20 cellular contexts compared by ENCODE assay signal in the genomic region with DNA sequence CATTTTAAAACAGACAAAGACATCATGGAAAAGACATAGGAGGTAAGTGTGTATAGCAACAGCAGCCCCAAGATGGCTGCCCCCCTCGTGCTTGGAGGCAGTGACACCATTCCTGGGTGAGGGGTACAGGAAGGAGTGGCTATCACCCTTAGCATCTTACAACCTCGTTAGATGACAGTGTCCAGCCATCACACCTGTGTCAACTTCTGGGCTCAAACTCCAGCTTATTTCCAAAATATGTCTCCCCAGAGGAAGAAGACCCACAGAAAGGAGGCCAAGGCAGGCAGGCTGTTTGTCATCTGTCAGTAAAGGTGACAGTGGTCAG. TPM values are rescaled to one million over a fixed set of nuclear protein-coding genes. Genes with fewer than 3 reads are reported as not detected.
A peak's percentile ranks its signal among the peaks of the same experiment; 100 is the strongest.
DNase-seq lines count a peak whose midpoint lies in the region; ATAC-seq and TF ChIP-seq lines count a peak whose summit lies in the region.
"Had no signal": no experiment of that assay in that cellular context is flagged by ENCODE, and none has a peak within 500 bp of the region (broad histone marks: within the 10 kb centered on the region; RNA-seq: fewer than 3 reads in every experiment).

No MANE protein-coding gene starts in this region.

- 48 to 65% (median 64%) methylated on average over 2 of the region's 2 CpGs for WGBS in ovary, 3 donors

- no peaks in the 10 kb centered on the region for H3K9me3 Mint-ChIP-seq in CD4-positive, alpha-beta memory T cell
- H3K9me3 Mint-ChIP-seq in IgD-negative memory B cell: peaks cover 2 to 8% (median 6%) of the 10 kb centered on the region in 3 donors
- peaks cover 4% of the 10 kb centered on the region for H3K9me3 Mint-ChIP-seq in activated T-helper 1 cell treated with anti-CD3 and anti-CD28 coated beads, Interleukin-12 subunit alpha, Interleukin-12 subunit beta, Interleukin-2, Interleukin-4 antibody, amounts not matched to agents 30 ng/mL and 10 ng/mL and 1 ng/mL, durations not matched to agents 14 hours and 24 hours and 36 hours
- H3K9me3 Mint-ChIP-seq in natural killer cell treated with Interleukin-12 subunit alpha and Interleukin-12 subunit beta and Interleukin-15 and Interleukin-18, amount 100 ng/mL, for 72 hours: no peaks in the 10 kb centered on the region

- no peaks in the 10 kb centered on the region for H3K9me3 ChIP-seq in CD4-positive, alpha-beta memory T cell (ENCODE audit: control insufficient read depth in 1 of 2, low read length in 2 of 2)
- H3K9me3 ChIP-seq in ovary: no peaks in the 10 kb centered on the region
- H3K9me3 ChIP-seq: Peyer's patch, testis had no signal

- TF ChIP-seq EP300 in ovary (IDR thresholded peaks at IDR 0.05): no peak

- peaks cover 31 to 65% (median 40%) of the 10 kb centered on the region in 4 donors for H3K4me1 Mint-ChIP-seq in CD4-positive, alpha-beta memory T cell
- H3K4me1 Mint-ChIP-seq in IgD-negative memory B cell: peaks cover 48 to 62% (median 57%) of the 10 kb centered on the region in 3 donors
- H3K4me1 Mint-ChIP-seq in activated T-helper 1 cell treated with anti-CD3 and anti-CD28 coated beads, Interleukin-12 subunit alpha, Interleukin-12 subunit beta, Interleukin-2, Interleukin-4 antibody, amounts not matched to agents 30 ng/mL and 10 ng/mL and 1 ng/mL, durations not matched to agents 14 hours and 24 hours and 36 hours (ENCODE audit: low read depth): peaks cover 34% of the 10 kb centered on the region
- H3K4me1 Mint-ChIP-seq in natural killer cell treated with Interleukin-12 subunit alpha and Interleukin-12 subunit beta and Interleukin-15 and Interleukin-18, amount 100 ng/mL, for 72 hours (ENCODE audit: low read depth in 2 of 2): peaks cover 67 to 70% of the 10 kb centered on the region in 2 donors

- H3K4me3 Mint-ChIP-seq in CD4-positive, alpha-beta memory T cell: no peak overlapping the region
- H3K4me3 Mint-ChIP-seq in IgD-negative memory B cell: peak overlapping the region in 3 of 4 donors; percentile 74 to 93 (median 80)
- no peak overlapping the region for H3K4me3 Mint-ChIP-seq in activated T-helper 1 cell treated with anti-CD3 and anti-CD28 coated beads, Interleukin-12 subunit alpha, Interleukin-12 subunit beta, Interleukin-2, Interleukin-4 antibody, amounts not matched to agents 30 ng/mL and 10 ng/mL and 1 ng/mL, durations not matched to agents 14 hours and 24 hours and 36 hours
- H3K4me3 Mint-ChIP-seq in natural killer cell treated with Interleukin-12 subunit alpha and Interleukin-12 subunit beta and Interleukin-15 and Interleukin-18, amount 100 ng/mL, for 72 hours: peak overlapping the region; percentile 90

- H3K4me3 ChIP-seq in CD4-positive, alpha-beta memory T cell (ENCODE audit: low read length in 2 of 2): no peak overlapping the region
- no peak overlapping the region for H3K4me3 ChIP-seq in ovary
- H3K4me3 ChIP-seq: Peyer's patch, testis had no signal

- CTCF ChIA-PET in CD4-positive, alpha-beta memory T cell (lab: Charles Lee; ENCODE audit: partially characterized antibody): no interaction called here

- TF ChIP-seq POLR2A in ovary (IDR thresholded peaks at IDR 0.05): no peak

- peaks cover 11 to 17% of the 10 kb centered on the region in 2 donors for H3K36me3 Mint-ChIP-seq in CD4-positive, alpha-beta memory T cell
- H3K36me3 Mint-ChIP-seq in IgD-negative memory B cell: peaks cover 12% of the 10 kb centered on the region
- H3K36me3 Mint-ChIP-seq in activated T-helper 1 cell treated with anti-CD3 and anti-CD28 coated beads, Interleukin-12 subunit alpha, Interleukin-12 subunit beta, Interleukin-2, Interleukin-4 antibody, amounts not matched to agents 30 ng/mL and 10 ng/mL and 1 ng/mL, durations not matched to agents 14 hours and 24 hours and 36 hours (ENCODE audit: low read depth): peaks cover 9% of the 10 kb centered on the region
- no peaks in the 10 kb centered on the region for H3K36me3 Mint-ChIP-seq in natural killer cell treated with Interleukin-12 subunit alpha and Interleukin-12 subunit beta and Interleukin-15 and Interleukin-18, amount 100 ng/mL, for 72 hours

- POLR2A ChIA-PET in CD4-positive, alpha-beta memory T cell (lab: Charles Lee; ENCODE audit: partially characterized antibody): no interaction called here

- no peak for DNase-seq in CD4-positive, alpha-beta memory T cell
- DNase-seq in activated T-helper 1 cell treated with anti-CD3 and anti-CD28 coated beads, Interleukin-12 subunit alpha, Interleukin-12 subunit beta, Interleukin-2, Interleukin-4 antibody, amounts not matched to agents 30 ng/mL and 10 ng/mL and 1 ng/mL, durations not matched to agents 14 hours and 24 hours and 36 hours (ENCODE audit: low spot score): no peak
- no peak for DNase-seq in natural killer cell treated with Interleukin-12 subunit alpha and Interleukin-12 subunit beta and Interleukin-15 and Interleukin-18, amount 100 ng/mL, for 72 hours (ENCODE audit: low spot score)
- no peak for DNase-seq in activated CD8-positive, alpha-beta memory T cell treated with anti-CD3 and anti-CD28 coated beads, Interleukin-2, amount 50 U/mL, for 48 hours
- DNase-seq in HT-29 (ENCODE audit: low spot score): no peak
- DNase-seq in NCI-H128 (lab: John Stamatoyannopoulos, UW; ENCODE audit: unreplicated experiment): no peak
- DNase-seq in ovary: no peak
- DNase-seq: activated CD4-positive, alpha-beta T cell treated with anti-CD3 and anti-CD28 coated beads, Interleukin-2, amount 50 U/mL, for 4 hours; activated effector memory CD4-positive, alpha-beta T cell treated with Interleukin-2 at 50 U/mL for 16 hours; brain microvascular endothelial cell; KG1; NCI-H1417 treated with DMSO at 0.1 percent for 48 hours; Peyer's patch; testis had no signal

- no peaks in the 10 kb centered on the region for H3K27me3 Mint-ChIP-seq in CD4-positive, alpha-beta memory T cell
- H3K27me3 Mint-ChIP-seq in IgD-negative memory B cell: peaks cover 2% of the 10 kb centered on the region
- H3K27me3 Mint-ChIP-seq in activated T-helper 1 cell treated with anti-CD3 and anti-CD28 coated beads, Interleukin-12 subunit alpha, Interleukin-12 subunit beta, Interleukin-2, Interleukin-4 antibody, amounts not matched to agents 30 ng/mL and 10 ng/mL and 1 ng/mL, durations not matched to agents 14 hours and 24 hours and 36 hours (ENCODE audit: insufficient read depth): no peaks in the 10 kb centered on the region
- H3K27me3 Mint-ChIP-seq in natural killer cell treated with Interleukin-12 subunit alpha and Interleukin-12 subunit beta and Interleukin-15 and Interleukin-18, amount 100 ng/mL, for 72 hours: no peaks in the 10 kb centered on the region

- H3K4me1 ChIP-seq in CD4-positive, alpha-beta memory T cell (ENCODE audit: insufficient read depth, low read length): peaks cover 25% of the 10 kb centered on the region
- peaks cover 15% of the 10 kb centered on the region for H3K4me1 ChIP-seq in ovary (ENCODE audit: insufficient read depth)

- peak overlapping the region in 5 of 7 donors; percentile 16 to 80 (median 52) for H3K27ac Mint-ChIP-seq in CD4-positive, alpha-beta memory T cell
- H3K27ac Mint-ChIP-seq in IgD-negative memory B cell: peak overlapping the region; percentile 95 to 99 (median 98)
- peak overlapping the region; percentile 50 for H3K27ac Mint-ChIP-seq in activated T-helper 1 cell treated with anti-CD3 and anti-CD28 coated beads, Interleukin-12 subunit alpha, Interleukin-12 subunit beta, Interleukin-2, Interleukin-4 antibody, amounts not matched to agents 30 ng/mL and 10 ng/mL and 1 ng/mL, durations not matched to agents 14 hours and 24 hours and 36 hours
- H3K27ac Mint-ChIP-seq in natural killer cell treated with Interleukin-12 subunit alpha and Interleukin-12 subunit beta and Interleukin-15 and Interleukin-18, amount 100 ng/mL, for 72 hours: peak overlapping the region; percentile 96 to 99

- ATAC-seq in natural killer cell treated with Interleukin-12 subunit alpha and Interleukin-12 subunit beta and Interleukin-15 and Interleukin-18, amount 100 ng/mL, for 72 hours: no peak

- no peak for TF ChIP-seq CTCF in ovary (IDR thresholded peaks at IDR 0.05)

- H3K27ac ChIP-seq in CD4-positive, alpha-beta memory T cell (ENCODE audit: low read depth, low read length): no peak overlapping the region
- H3K27ac ChIP-seq in ovary: no peak overlapping the region
- H3K27ac ChIP-seq: brain microvascular endothelial cell, testis had no signal

- peaks cover 5% of the 10 kb centered on the region for H3K36me3 ChIP-seq in CD4-positive, alpha-beta memory T cell (ENCODE audit: insufficient read depth, low read length)
- H3K36me3 ChIP-seq in ovary: no peaks in the 10 kb centered on the region

- intact Hi-C loops in CD4-positive, alpha-beta memory T cell (cut with micrococcal nuclease): no loop called here
- intact Hi-C loops in activated T-helper 1 cell treated with anti-CD3 and anti-CD28 coated beads, Interleukin-12 subunit alpha, Interleukin-12 subunit beta, Interleukin-2, Interleukin-4 antibody, amounts not matched to agents 30 ng/mL and 10 ng/mL and 1 ng/mL, durations not matched to agents 14 hours and 24 hours and 36 hours (cut with micrococcal nuclease): no loop called here
- intact Hi-C loops in ovary (cut with DNase I): no loop called here

- H3K27me3 ChIP-seq in CD4-positive, alpha-beta memory T cell (ENCODE audit: insufficient read depth, low read length): no peaks in the 10 kb centered on the region
- H3K27me3 ChIP-seq in ovary: no peaks in the 10 kb centered on the region
- H3K27me3 ChIP-seq: brain microvascular endothelial cell, Peyer's patch, testis had no signal

RNA-seq across cellular contexts. Expression of a gene that starts 27.5 kb away (rescaled TPM):
- total RNA-seq in CD4-positive, alpha-beta memory T cell: 10 to 100 TPM; 53.6 to 55.8 TPM
- polyA plus RNA-seq in CD4-positive, alpha-beta memory T cell: 10 to 100 TPM in 1 of 2 donors, 1 to 10 TPM in 1; 6.6 to 12.7 TPM
- polyA plus RNA-seq in IgD-negative memory B cell: 28.5 TPM
- total RNA-seq in activated T-helper 1 cell treated with anti-CD3 and anti-CD28 coated beads, Interleukin-12 subunit alpha, Interleukin-12 subunit beta, Interleukin-2, Interleukin-4 antibody, amounts not matched to agents 30 ng/mL and 10 ng/mL and 1 ng/mL, durations not matched to agents 14 hours and 24 hours and 36 hours: 39.6 and 41.4 TPM in 2 replicates
- 10 to 100 TPM; 66.6 to 78.4 TPM for total RNA-seq in natural killer cell treated with Interleukin-12 subunit alpha and Interleukin-12 subunit beta and Interleukin-15 and Interleukin-18, amount 100 ng/mL, for 72 hours
- 5.0 and 10.4 TPM in 2 replicates for total RNA-seq in HT-29 (2014; rRNA removed; shearing (Covaris generic))
- total RNA-seq in ovary: 10 to 100 TPM; 17.8 to 52.3 (median 43.5) TPM
- 10 to 100 TPM; 21.7 to 25.4 TPM for polyA plus RNA-seq in ovary

RNA-seq across cellular contexts. Expression of a gene that starts 51.7 kb away (rescaled TPM):
- not detected for total RNA-seq in CD4-positive, alpha-beta memory T cell
- not detected for polyA plus RNA-seq in CD4-positive, alpha-beta memory T cell
- polyA plus RNA-seq in IgD-negative memory B cell: not detected
- total RNA-seq in activated T-helper 1 cell treated with anti-CD3 and anti-CD28 coated beads, Interleukin-12 subunit alpha, Interleukin-12 subunit beta, Interleukin-2, Interleukin-4 antibody, amounts not matched to agents 30 ng/mL and 10 ng/mL and 1 ng/mL, durations not matched to agents 14 hours and 24 hours and 36 hours: not detected in 2 replicates
- total RNA-seq in natural killer cell treated with Interleukin-12 subunit alpha and Interleukin-12 subunit beta and Interleukin-15 and Interleukin-18, amount 100 ng/mL, for 72 hours: not detected
- total RNA-seq in HT-29 (2014; rRNA removed; shearing (Covaris generic)): 0.05 and 0.20 TPM in 2 replicates
- not detected for total RNA-seq in ovary
- polyA plus RNA-seq in ovary: not detected
- total RNA-seq: fibroblast of villous mesenchyme; NCI-H460; osteocyte; Peyer's patch; T-helper 2 cell treated with Interferon-gamma antibody and Interleukin-4, amounts not matched to agents 100 ng/mL and 5 ng/mL, for 36 hours had no signal
- polyA plus RNA-seq: BJ had no signal

RNA-seq across cellular contexts. Expression of a gene that starts 52.0 kb away (rescaled TPM):
- total RNA-seq in CD4-positive, alpha-beta memory T cell: 1 to 10 TPM; 4.6 to 6.7 TPM
- 1 to 10 TPM in 1 of 2 donors, under 1 TPM in 1; 0.38 to 1.7 TPM for polyA plus RNA-seq in CD4-positive, alpha-beta memory T cell
- polyA plus RNA-seq in IgD-negative memory B cell (3.6 TPM), ovary (1 to 10 TPM; 6.3 to 8.4 TPM)
- total RNA-seq in activated T-helper 1 cell treated with anti-CD3 and anti-CD28 coated beads, Interleukin-12 subunit alpha, Interleukin-12 subunit beta, Interleukin-2, Interleukin-4 antibody, amounts not matched to agents 30 ng/mL and 10 ng/mL and 1 ng/mL, durations not matched to agents 14 hours and 24 hours and 36 hours: 4.4 and 5.6 TPM in 2 replicates
- total RNA-seq in natural killer cell treated with Interleukin-12 subunit alpha and Interleukin-12 subunit beta and Interleukin-15 and Interleukin-18, amount 100 ng/mL, for 72 hours: 1 to 10 TPM; 3.3 to 7.5 TPM
- total RNA-seq in HT-29 (2014; rRNA removed; shearing (Covaris generic)): 0.81 and 4.5 TPM in 2 replicates
- 10 to 100 TPM in 4 of 7 donors, 1 to 10 TPM in 3; 7.0 to 12.2 (median 10.5) TPM for total RNA-seq in ovary

Comparison
In these comparisons a context has a peak if more than half of its experiments do, and no peak if none do; other contexts are left out.
1. H3K4me3 Mint-ChIP-seq: peak in IgD-negative memory B cell (3 of 4) and natural killer cell treated with Interleukin-12 subunit alpha and Interleukin-12 subunit beta and Interleukin-15 and Interleukin-18, amount 100 ng/mL, for 72 hours (single experiment); none in CD4-positive, alpha-beta memory T cell (0 of 8) and activated T-helper 1 cell treated with anti-CD3 and anti-CD28 coated beads, Interleukin-12 subunit alpha, Interleukin-12 subunit beta, Interleukin-2, Interleukin-4 antibody, amounts not matched to agents 30 ng/mL and 10 ng/mL and 1 ng/mL, durations not matched to agents 14 hours and 24 hours and 36 hours (single experiment).
2. Peak in every context shown above with its lines, with median percentiles within 50 percentile points of each other: H3K27ac Mint-ChIP-seq.